14 cellular contexts compared by ENCODE assay signal in the genomic region with DNA sequence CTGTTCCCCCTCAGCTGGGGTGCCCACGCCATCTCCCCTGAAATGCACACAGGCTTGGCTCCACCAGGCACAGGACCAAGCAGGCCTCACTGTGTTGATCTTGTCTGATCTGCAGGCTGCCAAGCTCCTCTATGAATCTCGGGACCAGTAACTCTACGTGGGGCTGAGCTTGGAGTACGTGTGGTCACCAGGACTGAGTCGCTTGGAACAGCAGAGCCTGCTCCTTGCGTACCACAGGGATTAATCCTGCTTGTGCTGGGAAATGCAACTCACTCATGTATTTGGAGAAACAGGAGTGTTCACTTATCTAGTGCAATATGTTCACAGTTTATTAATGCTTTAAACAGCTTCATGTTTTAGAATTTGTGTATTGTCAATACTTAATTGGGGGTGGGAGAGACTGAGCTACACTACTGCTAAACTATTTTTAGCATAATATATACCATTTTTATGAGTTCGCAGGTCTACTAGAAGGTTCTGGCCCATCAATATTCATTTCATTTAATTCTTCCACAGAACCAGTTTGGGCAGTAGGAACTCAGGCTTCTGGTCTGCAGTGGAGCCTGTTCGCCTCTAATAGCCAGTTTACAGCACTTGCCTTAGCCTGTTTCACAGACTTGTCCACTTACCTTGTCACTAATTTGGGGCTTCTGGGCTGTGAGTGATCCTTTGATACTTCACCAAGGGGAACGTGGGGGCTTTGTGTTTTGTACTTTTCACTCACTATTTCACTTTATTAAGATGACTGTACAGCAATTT. TPM values are rescaled to one million over a fixed set of nuclear protein-coding genes. Genes with fewer than 3 reads are reported as not detected.
DNase-seq lines count a peak whose midpoint lies in the region; ATAC-seq, FAIRE-seq and TF ChIP-seq lines count a peak whose summit lies in the region.
"Had no signal": no experiment of that assay in that cellular context is flagged by ENCODE, and none has a peak within 500 bp of the region (broad histone marks: within the 10 kb centered on the region; RNA-seq: fewer than 3 reads in every experiment).

No MANE protein-coding gene starts in this region.

- peaks cover 31% of the 10 kb centered on the region for H3K79me1 ChIP-seq in mesenchymal stem cell (replicated peaks; ENCODE audit: low read length, poor library complexity, severe bottlenecking)

- H3K9me3 ChIP-seq in HepG2 (ENCODE audit: low read length) = no peaks in the 10 kb centered on the region
- H3K9me3 ChIP-seq in right lobe of liver = no peaks in the 10 kb centered on the region
- no peaks in the 10 kb centered on the region for H3K9me3 ChIP-seq in K562 (replicated peaks; ENCODE audit: control insufficient read depth, insufficient read depth, low read depth, low read length)
- no peaks in the 10 kb centered on the region for H3K9me3 ChIP-seq in mesenchymal stem cell (ENCODE audit: control insufficient read depth, low read length)
- no peaks in the 10 kb centered on the region for H3K9me3 ChIP-seq in upper lobe of right lung

- TF ChIP-seq CTCF in HepG2 (CRISPR knock-in tag; IDR thresholded peaks at IDR 0.05) = no peak
- TF ChIP-seq CTCF in right lobe of liver (IDR thresholded peaks at IDR 0.05) = no peak
- TF ChIP-seq CTCF in K562 (IDR thresholded peaks at IDR 0.05 in 2 of 3, conservative IDR thresholded peaks at IDR 0.05 in 1 of 3; ENCODE audit: insufficient read depth in 2 of 3, low read depth in 1 of 3, low read length in 3 of 3) = no peak
- no peak for TF ChIP-seq CTCF in upper lobe of right lung (IDR thresholded peaks at IDR 0.05)

- no peaks in the 10 kb centered on the region for H4K20me1 ChIP-seq in HepG2 (ENCODE audit: insufficient read depth, low read length)
- no peaks in the 10 kb centered on the region for H4K20me1 ChIP-seq in K562 (replicated peaks; ENCODE audit: control insufficient read depth, insufficient read depth, low read length)

- BruUV-seq in HepG2 (replicated peaks; lab: Mats Ljungman, UMichigan) (TSS peak; percentile 33), K562 (replicated peaks; lab: Mats Ljungman, UMichigan) (TSS peak; percentile 40)

- no peak overlapping the region for H3K4ac ChIP-seq in mesenchymal stem cell (ENCODE audit: low read depth in 1 of 2, low read length in 2 of 2)

- H3K23ac ChIP-seq in mesenchymal stem cell (ENCODE audit: low read length in 2 of 2) = no peak overlapping the region

- ATAC-seq in HepG2 = no peak
- ATAC-seq in right lobe of liver = no peak
- no peak for ATAC-seq in K562
- ATAC-seq in upper lobe of right lung = no peak
- no peak for ATAC-seq in GM18861 (IDR thresholded peaks at IDR 0.05; ENCODE audit: unreplicated experiment)
- ATAC-seq: activated CD4-positive, alpha-beta T cell treated with anti-CD3 and anti-CD28 coated beads for 36 hours; stimulated activated memory B cell treated with anti-CD40 and anti-IgM and Interleukin-4, amounts not matched to agents 10 μg/mL and 1 μg/mL and 100 μg/mL, for 72 hours had no signal

- TF ChIP-seq POLR2A in HepG2 (IDR thresholded peaks at IDR 0.05; ENCODE audit: insufficient read depth in 1 of 2, low read depth in 2 of 2, low read length in 2 of 2) = no peak; a peak in 1 of 4 replicates
- no peak for TF ChIP-seq POLR2A in right lobe of liver (IDR thresholded peaks at IDR 0.05)
- TF ChIP-seq POLR2A in K562 (conservative IDR thresholded peaks at IDR 0.05) = no peak

- DNase-seq in HepG2 (ENCODE audit: low spot score) = no peak
- no peak for DNase-seq in right lobe of liver
- no peak for DNase-seq in K562 (ENCODE audit: extremely low read depth in 1 of 4, low spot score in 3 of 4)
- no peak for DNase-seq in mesenchymal stem cell
- DNase-seq in upper lobe of right lung = peak; percentile 45
- no peak for DNase-seq in NCI-H82 treated with DMSO at 0.1 percent for 48 hours (lab: John Stamatoyannopoulos, UW; ENCODE audit: unreplicated experiment)
- DNase-seq in NCI-H1694 treated with DMSO at 0.1 percent for 48 hours (lab: John Stamatoyannopoulos, UW) = no peak
- DNase-seq: activated CD4-positive, alpha-beta T cell treated with anti-CD3 and anti-CD28 coated beads for 36 hours; C1 segment of cervical spinal cord; dermis blood vessel endothelial cell; NCI-H1694 had no signal

- H2AK5ac ChIP-seq in mesenchymal stem cell (ENCODE audit: low read length, severe bottlenecking) = no peak overlapping the region

- TF ChIP-seq RAD21 in HepG2 (CRISPR knock-in tag; IDR thresholded peaks at IDR 0.05) (no peak), K562 (CRISPR knock-in tag; conservative IDR thresholded peaks at IDR 0.05 in 1 of 2, IDR thresholded peaks at IDR 0.05 in 1 of 2) (no peak)

- H3K4me1 ChIP-seq in HepG2 (ENCODE audit: insufficient read depth, low read length) = 0 out of 2 replicates have a peak, but pooled peaks cover 10% of the 10 kb centered on the region
- peaks cover 0 to 12% (median 6%) of the 10 kb centered on the region in 4 donors for H3K4me1 ChIP-seq in right lobe of liver
- H3K4me1 ChIP-seq in K562 (replicated peaks in 1 of 2; ENCODE audit: control insufficient read depth in 2 of 2, insufficient read depth in 2 of 2, low read length in 2 of 2) = peaks cover 10 to 31% of the 10 kb centered on the region in 2 experiments; a peak in 4 of 5 replicates
- H3K4me1 ChIP-seq in mesenchymal stem cell (ENCODE audit: control insufficient read depth, insufficient read depth, low read depth, low read length) = peaks cover 8% of the 10 kb centered on the region
- H3K4me1 ChIP-seq in upper lobe of right lung = peaks cover 17% of the 10 kb centered on the region

- intact Hi-C loops in HepG2 (cut with micrococcal nuclease; ENCODE audit: unreplicated experiment) (no loop called here), right lobe of liver (cut with DNase I) (no loop called here), K562 (cut with micrococcal nuclease) (no loop called here), upper lobe of right lung (cut with DNase I) (no loop called here)

- H3K79me2 ChIP-seq in HepG2 (ENCODE audit: insufficient read depth, low read length) = no peaks in the 10 kb centered on the region
- no peaks in the 10 kb centered on the region for H3K79me2 ChIP-seq in K562 (ENCODE audit: control insufficient read depth, insufficient read depth, low read length)

- peaks cover 18 to 46% of the 10 kb centered on the region in 2 experiments for H3K36me3 ChIP-seq in HepG2 (replicated peaks in 1 of 2; ENCODE audit: control insufficient read depth in 1 of 2, insufficient read depth in 2 of 2, low read length in 2 of 2)
- H3K36me3 ChIP-seq in right lobe of liver = peaks cover 0 to 42% (median 3%) of the 10 kb centered on the region in 4 donors
- H3K36me3 ChIP-seq in K562 (ENCODE audit: control insufficient read depth, insufficient read depth, low read length) = peaks cover 48% of the 10 kb centered on the region; the same call in 2 of the 3 replicates
- peaks cover 65 to 81% of the 10 kb centered on the region in 2 experiments for H3K36me3 ChIP-seq in mesenchymal stem cell (ENCODE audit: control insufficient read depth in 1 of 2, insufficient read depth in 2 of 2, low read depth in 1 of 2, low read length in 2 of 2)
- H3K36me3 ChIP-seq in upper lobe of right lung = peaks cover 78% of the 10 kb centered on the region

- no peak overlapping the region for H2BK120ac ChIP-seq in mesenchymal stem cell (ENCODE audit: low read depth, low read length)

- H2AFZ ChIP-seq in HepG2 (ENCODE audit: low read length) (no peak overlapping the region), K562 (ENCODE audit: low read depth, low read length) (no peak overlapping the region), mesenchymal stem cell (ENCODE audit: low read depth, low read length) (no peak overlapping the region)

- no peak overlapping the region for H3K14ac ChIP-seq in mesenchymal stem cell (ENCODE audit: low read length in 2 of 2)

- no peak overlapping the region for H3K18ac ChIP-seq in mesenchymal stem cell (ENCODE audit: low read depth in 1 of 2, low read length in 2 of 2)

- CTCF ChIA-PET in HepG2 (lab: Yijun Ruan, JAX; ENCODE audit: low intra/inter-chr PET ratio, low total read pairs) = no interaction called here
- CTCF ChIA-PET in K562 (lab: Yijun Ruan, JAX; ENCODE audit: low intra/inter-chr PET ratio) = no interaction called here

- POLR2A ChIA-PET in HepG2 (lab: Yijun Ruan, JAX) (interaction anchor here (1.6 kb wide), 1 partner anchor 18 kb away, joined by 3 read pairs; a partner anchor contains a TSS), K562 (lab: Yijun Ruan, JAX) (interaction anchor here (1.0 kb wide), 2 partner anchors 32 to 86 kb away, joined by 3 to 4 read pairs; no protein-coding TSS in a partner anchor)

- FAIRE-seq in HepG2 (lab: Jason Lieb, UNC) (no peak), K562 (lab: Jason Lieb, UNC) (no peak)
- FAIRE-seq: kidney had no signal

- H2BK12ac ChIP-seq in mesenchymal stem cell (ENCODE audit: low read length in 2 of 2) = no peak overlapping the region

- H4K91ac ChIP-seq in mesenchymal stem cell (ENCODE audit: low read length) = peak overlapping the region; percentile 50

- H3K9ac ChIP-seq in HepG2 (ENCODE audit: insufficient read depth, low read depth, low read length) (no peak overlapping the region), K562 (ENCODE audit: insufficient read depth in 1 of 2, low read depth in 2 of 2, low read length in 2 of 2) (no peak overlapping the region), mesenchymal stem cell (ENCODE audit: low read length) (no peak overlapping the region)

- in situ Hi-C loops in HepG2 (cut with HindIII; ENCODE audit: extremely low pct_ligation_motif_present, low pct_unique_long_range_greater_than_20kb) (no loop called here), K562 (cut with MboI) (no loop called here)

- no peak for TF ChIP-seq EP300 in HepG2 (IDR thresholded peaks at IDR 0.05; ENCODE audit: low read depth in 2 of 2, low read length in 2 of 2)
- TF ChIP-seq EP300 in HepG2 (CRISPR knock-in tag; IDR thresholded peaks at IDR 0.05; ENCODE audit: borderline replicate concordance) = no peak
- TF ChIP-seq EP300 in K562 (IDR thresholded peaks at IDR 0.05; ENCODE audit: low read length) = no peak

- no peak overlapping the region for H4K8ac ChIP-seq in mesenchymal stem cell (ENCODE audit: low read length)

- 97% methylated on average over 7 of the region's 9 CpGs for WGBS in HepG2 (ENCODE audit: low lambda C conversion rate)
- WGBS in right lobe of liver (ENCODE audit: insufficient coverage, low coverage, low lambda C conversion rate, missing lambda C conversion rate) = 93% methylated on average over 5 of the region's 9 CpGs
- WGBS in K562 (ENCODE audit: insufficient coverage, low coverage, missing lambda C conversion rate) = 87% methylated on average over 9 of the region's 9 CpGs
- WGBS in mesenchymal stem cell = 94% methylated on average over 7 of the region's 9 CpGs

- H3K27ac ChIP-seq in HepG2 (ENCODE audit: extremely low read length, insufficient read depth, low read length) = no peak overlapping the region
- no peak overlapping the region for H3K27ac ChIP-seq in right lobe of liver
- no peak overlapping the region for H3K27ac ChIP-seq in K562 (ENCODE audit: extremely low read depth, low read depth, low read length)
- H3K27ac ChIP-seq in mesenchymal stem cell (ENCODE audit: low read length, poor library complexity, severe bottlenecking) = no peak overlapping the region
- no peak overlapping the region for H3K27ac ChIP-seq in upper lobe of right lung

- H3K4me3 ChIP-seq in HepG2 (replicated peaks in 1 of 3; ENCODE audit: insufficient read depth in 1 of 3, low read depth in 2 of 3, low read length in 3 of 3) (no peak overlapping the region), right lobe of liver (no peak overlapping the region), K562 (no peak overlapping the region), mesenchymal stem cell (ENCODE audit: insufficient read depth in 1 of 2, low read depth in 1 of 2, low read length in 2 of 2) (no peak overlapping the region), upper lobe of right lung (no peak overlapping the region)

- no peak overlapping the region for H2BK15ac ChIP-seq in mesenchymal stem cell (ENCODE audit: low read depth, poor library complexity, severe bottlenecking)

- H3K27me3 ChIP-seq in HepG2 (ENCODE audit: control insufficient read depth in 1 of 2, insufficient read depth in 2 of 2, low read length in 2 of 2) = no peaks in the 10 kb centered on the region
- H3K27me3 ChIP-seq in right lobe of liver = no peaks in the 10 kb centered on the region
- H3K27me3 ChIP-seq in K562 (ENCODE audit: control insufficient read depth in 2 of 2, insufficient read depth in 2 of 2, low read length in 2 of 2) = no peaks in the 10 kb centered on the region
- no peaks in the 10 kb centered on the region for H3K27me3 ChIP-seq in mesenchymal stem cell (ENCODE audit: control insufficient read depth in 1 of 2, insufficient read depth in 1 of 2, low read length in 2 of 2)
- no peaks in the 10 kb centered on the region for H3K27me3 ChIP-seq in upper lobe of right lung

- no peaks in the 10 kb centered on the region for H3K9me1 ChIP-seq in K562 (ENCODE audit: control insufficient read depth, insufficient read depth, low read length)

- no peak overlapping the region for H2BK5ac ChIP-seq in mesenchymal stem cell (ENCODE audit: low read depth, low read length, poor library complexity, severe bottlenecking)

- H3K4me2 ChIP-seq in HepG2 (ENCODE audit: low read depth, low read length) = no peak overlapping the region
- H3K4me2 ChIP-seq in K562 (ENCODE audit: insufficient read depth, low read length) = no peak overlapping the region
- no peak overlapping the region for H3K4me2 ChIP-seq in mesenchymal stem cell (ENCODE audit: low read length, poor library complexity, severe bottlenecking)

RNA-seq across cellular contexts. Expression of a gene that starts 17.4 kb away (rescaled TPM):
- total RNA-seq in HepG2 (2016; rRNA removed; fragmentation: Illumina TruSeq; extraction: Trizol) (34.3 and 35.1 TPM in 2 replicates), right lobe of liver (10 to 100 TPM; 20.9 to 35.2 (median 27.6) TPM), K562 (2014; rRNA removed) (16.3 and 21.1 TPM in 2 replicates), K562 (2014; rRNA removed; fragmentation: Illumina TruSeq; extraction: Trizol) (9.9 and 11.8 TPM in 2 replicates), K562 (2015; rRNA removed; fragmentation: Illumina TruSeq; extraction: Trizol) (15.0 and 15.6 TPM in 2 replicates), K562 (2021) (17.1 and 18.0 TPM in 2 replicates), upper lobe of right lung (61.3 TPM)
- 12.0 and 12.6 TPM in 2 replicates for total RNA-seq in HepG2 (2016; cell fraction: cytosol; rRNA removed; fragmentation: Illumina TruSeq; extraction: Trizol; ENCODE audit: low read depth)
- 36.2 and 37.2 TPM in 2 replicates for total RNA-seq in HepG2 (2016; cell fraction: insoluble cytoplasmic fraction; rRNA removed; fragmentation: Illumina TruSeq; extraction: Trizol)
- 23.9 and 24.1 TPM in 2 replicates for total RNA-seq in HepG2 (2016; cell fraction: membrane; rRNA removed; fragmentation: Illumina TruSeq; extraction: Trizol)
- 25.9 TPM in 2 replicates for total RNA-seq in HepG2 (2016; cell fraction: nucleus; rRNA removed; fragmentation: Illumina TruSeq; extraction: Trizol)
- polyA plus RNA-seq in HepG2 (2011; rRNA removed) (34.4 and 36.2 TPM in 2 replicates), K562 (2011; rRNA removed) (23.1 and 24.3 TPM in 2 replicates), K562 (2014; fragmentation: Illumina TruSeq; extraction: Trizol) (11.9 and 14.4 TPM in 2 replicates), K562 (2014; fragmentation: Nextera tagmentation; extraction: Ambion mirVana) (1 to 10 TPM in 1 of 2 experiments, under 1 TPM in 1; 0.90 to 2.8 TPM), K562 (2014; rRNA removed) (23.1 and 25.5 TPM in 2 replicates)
- 33.8 and 35.9 TPM in 2 replicates for polyA plus RNA-seq in HepG2 (2011; cell fraction: cytosol; rRNA removed)
- polyA plus RNA-seq in HepG2 (2011; cell fraction: nucleus; rRNA removed) = 57.7 and 67.1 TPM in 2 replicates
- 18.5 and 20.2 TPM in 2 replicates for polyA plus RNA-seq in HepG2 (2012)
- 9.6 and 11.9 TPM in 2 replicates for polyA plus RNA-seq in HepG2 (2016; cell fraction: cytosol; fragmentation: Illumina TruSeq; extraction: Trizol; ENCODE audit: low read depth)
- polyA plus RNA-seq in HepG2 (2016; cell fraction: insoluble cytoplasmic fraction; fragmentation: Illumina TruSeq; extraction: Trizol; ENCODE audit: low read depth) = 38.6 and 42.4 TPM in 2 replicates
- 20.7 and 23.8 TPM in 2 replicates for polyA plus RNA-seq in HepG2 (2016; cell fraction: membrane; fragmentation: Illumina TruSeq; extraction: Trizol; ENCODE audit: low read depth)
- 55.9 and 58.6 TPM in 2 replicates for polyA plus RNA-seq in HepG2 (2016; cell fraction: nucleus; fragmentation: Illumina TruSeq; extraction: Trizol; ENCODE audit: insufficient read depth, low read depth)
- 32.6 and 37.6 TPM in 2 replicates for polyA minus RNA-seq in HepG2 (2011; rRNA and poly(A)+ RNA removed; ENCODE audit: low replicate concordance)
- 12.3 and 14.1 TPM in 2 replicates for polyA minus RNA-seq in HepG2 (2011; cell fraction: cytosol; rRNA and poly(A)+ RNA removed)
- 23.7 and 24.3 TPM in 2 replicates for polyA minus RNA-seq in HepG2 (2011; cell fraction: nucleus; rRNA and poly(A)+ RNA removed)
- total RNA-seq in K562 (2011; cell fraction: chromatin; rRNA removed; ENCODE audit: low replicate concordance) = 79.0 and 151 TPM in 2 replicates
- 69.2 and 87.8 TPM in 2 replicates for total RNA-seq in K562 (2011; cell fraction: nucleolus; rRNA removed)
- 66.9 and 68.4 TPM in 2 replicates for total RNA-seq in K562 (2011; cell fraction: nucleoplasm; rRNA removed)
- 27.7 and 35.5 TPM in 2 replicates for polyA plus RNA-seq in K562 (2011; cell fraction: cytosol; rRNA removed)
- polyA plus RNA-seq in K562 (2011; cell fraction: nucleus; rRNA removed) = 44.1 and 51.8 TPM in 2 replicates
- 15.8 and 16.8 TPM in 2 replicates for polyA plus RNA-seq in K562 (2012)
- polyA minus RNA-seq in K562 (2011; rRNA and poly(A)+ RNA removed) = 9.3 and 9.5 TPM in 2 replicates
- polyA minus RNA-seq in K562 (2011; cell fraction: cytosol; rRNA and poly(A)+ RNA removed) = 17.4 and 20.7 TPM in 2 replicates
- polyA minus RNA-seq in K562 (2011; cell fraction: nucleus; rRNA and poly(A)+ RNA removed) = 16.2 and 17.8 TPM in 2 replicates
- 44.0 TPM for polyA plus RNA-seq in mesenchymal stem cell (2013, experiment 1 of 2)
- polyA plus RNA-seq in mesenchymal stem cell (2013, experiment 2 of 2) = 43.8 TPM

RNA-seq across cellular contexts. Expression of a gene that starts 17.8 kb away (rescaled TPM):
- 22.7 and 25.8 TPM in 2 replicates for total RNA-seq in HepG2 (2016; rRNA removed; fragmentation: Illumina TruSeq; extraction: Trizol)
- 7.5 and 8.6 TPM in 2 replicates for total RNA-seq in HepG2 (2016; cell fraction: cytosol; rRNA removed; fragmentation: Illumina TruSeq; extraction: Trizol; ENCODE audit: low read depth)
- total RNA-seq in HepG2 (2016; cell fraction: insoluble cytoplasmic fraction; rRNA removed; fragmentation: Illumina TruSeq; extraction: Trizol) = 22.7 and 28.8 TPM in 2 replicates
- 19.2 and 25.6 TPM in 2 replicates for total RNA-seq in HepG2 (2016; cell fraction: membrane; rRNA removed; fragmentation: Illumina TruSeq; extraction: Trizol)
- 16.7 and 17.3 TPM in 2 replicates for total RNA-seq in HepG2 (2016; cell fraction: nucleus; rRNA removed; fragmentation: Illumina TruSeq; extraction: Trizol)
- 5.4 and 5.8 TPM in 2 replicates for polyA plus RNA-seq in HepG2 (2011; rRNA removed)
- polyA plus RNA-seq in HepG2 (2011; cell fraction: cytosol; rRNA removed) = 4.3 and 7.4 TPM in 2 replicates
- polyA plus RNA-seq in HepG2 (2011; cell fraction: nucleus; rRNA removed) = 12.7 and 15.0 TPM in 2 replicates
- 6.2 and 8.5 TPM in 2 replicates for polyA plus RNA-seq in HepG2 (2012)
- 5.5 and 6.6 TPM in 2 replicates for polyA plus RNA-seq in HepG2 (2016; cell fraction: cytosol; fragmentation: Illumina TruSeq; extraction: Trizol; ENCODE audit: low read depth)
- 14.6 and 16.7 TPM in 2 replicates for polyA plus RNA-seq in HepG2 (2016; cell fraction: insoluble cytoplasmic fraction; fragmentation: Illumina TruSeq; extraction: Trizol; ENCODE audit: low read depth)
- polyA plus RNA-seq in HepG2 (2016; cell fraction: membrane; fragmentation: Illumina TruSeq; extraction: Trizol; ENCODE audit: low read depth) = 13.9 and 14.8 TPM in 2 replicates
- 39.8 and 43.1 TPM in 2 replicates for polyA plus RNA-seq in HepG2 (2016; cell fraction: nucleus; fragmentation: Illumina TruSeq; extraction: Trizol; ENCODE audit: insufficient read depth, low read depth)
- 11.1 and 22.9 TPM in 2 replicates for polyA minus RNA-seq in HepG2 (2011; rRNA and poly(A)+ RNA removed; ENCODE audit: low replicate concordance)
- 4.7 and 5.6 TPM in 2 replicates for polyA minus RNA-seq in HepG2 (2011; cell fraction: cytosol; rRNA and poly(A)+ RNA removed)
- 5.5 and 7.3 TPM in 2 replicates for polyA minus RNA-seq in HepG2 (2011; cell fraction: nucleus; rRNA and poly(A)+ RNA removed)
- 1 to 10 TPM in 5 of 6 experiments, under 1 TPM in 1; 0.88 to 6.3 (median 1.8) TPM for total RNA-seq in right lobe of liver
- total RNA-seq in K562 (2011; cell fraction: chromatin; rRNA removed; ENCODE audit: low replicate concordance) = 101 and 113 TPM in 2 replicates
- total RNA-seq in K562 (2011; cell fraction: nucleolus; rRNA removed) = 61.2 and 62.1 TPM in 2 replicates
- total RNA-seq in K562 (2011; cell fraction: nucleoplasm; rRNA removed) = 38.5 and 51.0 TPM in 2 replicates
- 46.1 and 54.1 TPM in 2 replicates for total RNA-seq in K562 (2014; rRNA removed)
- 30.2 TPM in 2 replicates for total RNA-seq in K562 (2014; rRNA removed; fragmentation: Illumina TruSeq; extraction: Trizol)
- 25.7 and 30.3 TPM in 2 replicates for total RNA-seq in K562 (2015; rRNA removed; fragmentation: Illumina TruSeq; extraction: Trizol)
- total RNA-seq in K562 (2021) = 38.2 and 41.3 TPM in 2 replicates
- polyA plus RNA-seq in K562 (2011; rRNA removed) = 19.0 and 24.3 TPM in 2 replicates
- 25.1 and 35.1 TPM in 2 replicates for polyA plus RNA-seq in K562 (2011; cell fraction: cytosol; rRNA removed)
- 39.2 and 66.6 TPM in 2 replicates for polyA plus RNA-seq in K562 (2011; cell fraction: nucleus; rRNA removed)
- 27.2 and 37.1 TPM in 2 replicates for polyA plus RNA-seq in K562 (2012)
- 44.5 and 59.3 TPM in 2 replicates for polyA plus RNA-seq in K562 (2014; fragmentation: Illumina TruSeq; extraction: Trizol)
- polyA plus RNA-seq in K562 (2014; fragmentation: Nextera tagmentation; extraction: Ambion mirVana) = under 1 TPM; 0.34 to 0.38 TPM
- 39.9 and 44.1 TPM in 2 replicates for polyA plus RNA-seq in K562 (2014; rRNA removed)
- polyA minus RNA-seq in K562 (2011; rRNA and poly(A)+ RNA removed) = 15.4 and 24.3 TPM in 2 replicates
- polyA minus RNA-seq in K562 (2011; cell fraction: cytosol; rRNA and poly(A)+ RNA removed) = 17.7 and 17.8 TPM in 2 replicates
- 19.2 and 19.5 TPM in 2 replicates for polyA minus RNA-seq in K562 (2011; cell fraction: nucleus; rRNA and poly(A)+ RNA removed)
- polyA plus RNA-seq in mesenchymal stem cell (2013, experiment 1 of 2) = 4.5 TPM
- 4.2 TPM for polyA plus RNA-seq in mesenchymal stem cell (2013, experiment 2 of 2)
- total RNA-seq in upper lobe of right lung = 5.6 TPM
